ENCODE assay signal across 7 cellular contexts in genomic region chr11:64372802-64373597, GRCh38. TPM values are rescaled to one million over a fixed set of nuclear protein-coding genes. Genes with fewer than 3 reads are reported as not detected.
DNase-seq lines count a peak whose midpoint lies in the region; ATAC-seq and TF ChIP-seq lines count a peak whose summit lies in the region.

No MANE protein-coding gene starts in this region.

- ATAC-seq in HCT116 = peak; percentile 100

- DNase-seq in HCT116 (ENCODE audit: low read depth, low spot score) (peak; percentile 92), NCI-H2196 treated with DMSO at 0.1 percent for 48 hours (lab: John Stamatoyannopoulos, UW; ENCODE audit: unreplicated experiment) (peak; percentile 89), caudate nucleus (lab: John Stamatoyannopoulos, UW) (peak in 50 of 61 donors; percentile 11 to 99 (median 50)), retinal pigment epithelial cell (ENCODE audit: low read depth) (peak; percentile 61), SKM-1 treated with dmso at 0.1 percent for 144 hours (lab: John Stamatoyannopoulos, UW; ENCODE audit: unreplicated experiment) (no peak), GM19238 (ENCODE audit: insufficient read length, low spot score) (no peak)
- DNase-seq in stimulated activated CD4-positive, alpha-beta T cell treated with anti-CD3 and anti-CD28 coated beads, Interleukin-12 subunit alpha, Interleukin-12 subunit beta, amount 100 ng/mL, for 4 hours = no peak

- no peaks in the 10 kb centered on the region for H3K9me2 ChIP-seq in HCT116 (ENCODE audit: insufficient read depth)

- peak overlapping the region; percentile 48 for H3K27ac ChIP-seq in HCT116 (ENCODE audit: low read depth, low read length)
- H3K27ac ChIP-seq in caudate nucleus (ENCODE audit: low read depth, low read length) = peak overlapping the region; percentile 58

- no peaks in the 10 kb centered on the region for H3K9me3 ChIP-seq in HCT116 (ENCODE audit: control insufficient read depth in 1 of 2, insufficient read depth in 1 of 2, low read depth in 1 of 2, low read length in 2 of 2)

- no peaks in the 10 kb centered on the region for H3K27me3 ChIP-seq in HCT116 (ENCODE audit: insufficient read depth, low read length)

- H3K36me3 ChIP-seq in HCT116 (ENCODE audit: control insufficient read depth in 1 of 2, insufficient read depth in 2 of 2, low read length in 2 of 2) = peaks cover 3 to 13% of the 10 kb centered on the region in 2 experiments; a peak in 3 of 4 replicates

- POLR2A ChIA-PET in HCT116 (lab: Charles Lee) = interaction anchor here (0.7 to 1.9 kb wide), 9 partner anchors 9 to 103 kb away, joined by 3 to 12 read pairs (median 4); partner anchors contain the start of genes PRDX5, RPS6KA4 and TRMT112

- TF ChIP-seq CTCF in HCT116 (IDR thresholded peaks at IDR 0.05 in 2 of 3, conservative IDR thresholded peaks at IDR 0.05 in 1 of 3; ENCODE audit: borderline replicate concordance in 1 of 3, insufficient read depth in 1 of 3, low read depth in 2 of 3, low read length in 2 of 3) = no peak
- TF ChIP-seq CTCF in retinal pigment epithelial cell (conservative IDR thresholded peaks at IDR 0.05; ENCODE audit: low read depth, low read length) = no peak

- H3K4me3 ChIP-seq in HCT116 (replicated peaks in 1 of 2; ENCODE audit: low read depth in 1 of 2, low read length in 2 of 2) (peak overlapping the region; percentile 69 to 72), retinal pigment epithelial cell (ENCODE audit: low read length) (peak overlapping the region; percentile 19)

- RAD21 ChIA-PET in HCT116 (lab: Charles Lee; ENCODE audit: low non-redundant PET in 1 of 2, low total read pairs in 2 of 2, uncharacterized antibody in 2 of 2, unreplicated experiment in 2 of 2) = no interaction called here

- H3K9ac ChIP-seq in HCT116 (ENCODE audit: low read length) = peak overlapping the region; percentile 86

- no peaks in the 10 kb centered on the region for H4K20me1 ChIP-seq in HCT116 (ENCODE audit: insufficient read depth)

- peaks cover 0 to 15% of the 10 kb centered on the region in 2 experiments; a peak in 3 of 4 replicates for H3K4me1 ChIP-seq in HCT116 (ENCODE audit: control insufficient read depth in 1 of 2, insufficient read depth in 2 of 2, low read length in 2 of 2)

- H3K4me2 ChIP-seq in HCT116 (ENCODE audit: low read length) = peak overlapping the region; percentile 98

- intact Hi-C loops in HCT116 (cut with micrococcal nuclease) = no loop called here

- TF ChIP-seq POLR2A in HCT116 (IDR thresholded peaks at IDR 0.05; ENCODE audit: borderline replicate concordance, extremely low read depth, insufficient read depth, insufficient read length) = peak; percentile 62

- TSS peak; percentile 68 for BruUV-seq in HCT116 (replicated peaks; lab: Mats Ljungman, UMichigan)

- H3K79me2 ChIP-seq in HCT116 (ENCODE audit: insufficient read depth, low read length) = no peaks in the 10 kb centered on the region; the same call in 1 of the 2 replicates

- H2AFZ ChIP-seq in HCT116 (ENCODE audit: low read depth, low read length, poor library complexity, severe bottlenecking) = no peak overlapping the region

- no peak for TF ChIP-seq RAD21 in HCT116 (IDR thresholded peaks at IDR 0.05; ENCODE audit: low read depth)

- CTCF ChIA-PET in HCT116 (lab: Charles Lee) = interaction anchor here (0.8 to 2.2 kb wide), 4 partner anchors 9 to 55 kb away, joined by 3 to 11 read pairs (median 4); partner anchors contain the start of gene PRDX5

TF ChIP-seq in HCT116, 20 proteins besides CTCF, POLR2A, EP300 and RAD21:
- TF ChIP-seq TCF7L2 (IDR thresholded peaks at IDR 0.05; ENCODE audit: borderline replicate concordance, extremely low read depth, insufficient read depth, insufficient read length) (no peak), SP1 (IDR thresholded peaks at IDR 0.05; ENCODE audit: low read depth) (peak; percentile 94), REST (IDR thresholded peaks at IDR 0.05; ENCODE audit: low read depth) (no peak), EGR1 (IDR thresholded peaks at IDR 0.05; ENCODE audit: low read depth) (no peak), POLR2AphosphoS5 (IDR thresholded peaks at IDR 0.05; ENCODE audit: low read depth, low read length) (peak; percentile 88), SRF (IDR thresholded peaks at IDR 0.05; ENCODE audit: low read depth) (no peak), EZH2 (IDR thresholded peaks at IDR 0.05) (no peak), EZH2phosphoT487 (IDR thresholded peaks at IDR 0.05; ENCODE audit: borderline replicate concordance) (no peak), FOSL1 (IDR thresholded peaks at IDR 0.05; ENCODE audit: low read depth) (no peak), JUND (IDR thresholded peaks at IDR 0.05) (no peak), CEBPB (IDR thresholded peaks at IDR 0.05; ENCODE audit: low read depth) (no peak), YY1 (IDR thresholded peaks at IDR 0.05; ENCODE audit: extremely low read depth, insufficient replicate concordance, low read depth, low read length) (no peak), ZNF274 (IDR thresholded peaks at IDR 0.05; ENCODE audit: low read depth, low read length) (no peak), MAX (IDR thresholded peaks at IDR 0.05) (no peak)
TF ChIP-seq in HCT116: peak in this region for 2.

RNA-seq across cellular contexts. Expression of gene RPS6KA4, which starts 14.0 kb away (rescaled TPM):
- total RNA-seq in HCT116 (2021; ENCODE audit: unreplicated experiment) = 67.3 TPM
- 47.4 and 53.2 TPM in 2 replicates for polyA plus RNA-seq in HCT116 (2012)

RNA-seq across cellular contexts. Expression of gene CCDC88B, which starts 33.0 kb away (rescaled TPM):
- 14.7 TPM for total RNA-seq in HCT116 (2021; ENCODE audit: unreplicated experiment)
- polyA plus RNA-seq in HCT116 (2012) = 18.7 and 19.8 TPM in 2 replicates

RNA-seq across cellular contexts. Expression of gene PRDX5, which starts 55.1 kb away (rescaled TPM):
- 267 TPM for total RNA-seq in HCT116 (2021; ENCODE audit: unreplicated experiment)
- 452 and 454 TPM in 2 replicates for polyA plus RNA-seq in HCT116 (2012)

RNA-seq across cellular contexts. Expression of gene TRMT112, which starts 55.6 kb away (rescaled TPM):
- 328 TPM for total RNA-seq in HCT116 (2021; ENCODE audit: unreplicated experiment)
- polyA plus RNA-seq in HCT116 (2012) = 348 and 366 TPM in 2 replicates

Comparison
In these comparisons a context has a peak if more than half of its experiments do, and no peak if none do; other contexts are left out.
1. DNase-seq: peak in HCT116 (single experiment), NCI-H2196 treated with DMSO at 0.1 percent for 48 hours (single experiment), caudate nucleus (50 of 61) and retinal pigment epithelial cell (single experiment); none in stimulated activated CD4-positive, alpha-beta T cell treated with anti-CD3 and anti-CD28 coated beads, Interleukin-12 subunit alpha, Interleukin-12 subunit beta, amount 100 ng/mL, for 4 hours (single experiment), SKM-1 treated with dmso at 0.1 percent for 144 hours (single experiment) and GM19238 (single experiment).